In genomic region chr1:43293896-43294760, GRCh38 we compare ENCODE assay signal across 7 cellular contexts. TPM values are rescaled to one million over a fixed set of nuclear protein-coding genes. Genes with fewer than 3 reads are reported as not detected.
DNase-seq lines count a peak whose midpoint lies in the region; ATAC-seq and TF ChIP-seq lines count a peak whose summit lies in the region.
"Had no signal": no experiment of that assay in that cellular context is flagged by ENCODE, and none has a peak within 500 bp of the region (broad histone marks: within the 10 kb centered on the region; RNA-seq: fewer than 3 reads in every experiment).

No MANE protein-coding gene starts in this region.

- POLR2A ChIA-PET in CD4-positive, alpha-beta memory T cell (lab: Charles Lee; ENCODE audit: partially characterized antibody): interaction anchor here (1.2 kb wide), 1 partner anchor 70 kb away, joined by 3 read pairs; no protein-coding TSS in a partner anchor

- H3K27me3 Mint-ChIP-seq in CD4-positive, alpha-beta memory T cell: no peaks in the 10 kb centered on the region

- intact Hi-C loops in tibial artery (cut with DNase I; ENCODE audit: low total_unique reads): no loop called here
- intact Hi-C loops in CD4-positive, alpha-beta memory T cell (cut with micrococcal nuclease): no loop called here

- H3K27me3 ChIP-seq in RWPE2 (ENCODE audit: insufficient read depth, poor library complexity, severe bottlenecking) (no peaks in the 10 kb centered on the region), tibial artery (no peaks in the 10 kb centered on the region)
- no peaks in the 10 kb centered on the region for H3K27me3 ChIP-seq in CD4-positive, alpha-beta memory T cell (ENCODE audit: insufficient read depth, low read length)

- no peaks in the 10 kb centered on the region for H3K9me3 Mint-ChIP-seq in CD4-positive, alpha-beta memory T cell

- peak overlapping the region in 1 of 7 donors; percentile 59 for H3K27ac Mint-ChIP-seq in CD4-positive, alpha-beta memory T cell

- no peak overlapping the region for H3K27ac ChIP-seq in RWPE2 (ENCODE audit: poor library complexity, severe bottlenecking)
- H3K27ac ChIP-seq in tibial artery: peak overlapping the region in 1 of 2 donors; percentile 36
- H3K27ac ChIP-seq in CD4-positive, alpha-beta memory T cell (ENCODE audit: low read depth, low read length): no peak overlapping the region

- H3K36me3 ChIP-seq in RWPE2 (ENCODE audit: low read depth): no peaks in the 10 kb centered on the region
- H3K36me3 ChIP-seq in tibial artery: no peaks in the 10 kb centered on the region
- H3K36me3 ChIP-seq in CD4-positive, alpha-beta memory T cell (ENCODE audit: insufficient read depth, low read length): no peaks in the 10 kb centered on the region

- no peak for DNase-seq in RWPE2 (ENCODE audit: low spot score)
- peak; percentile 52 for DNase-seq in fibroblast of villous mesenchyme (ENCODE audit: low read depth)
- DNase-seq in superior temporal gyrus (ENCODE audit: extremely low spot score): peak; percentile 95
- DNase-seq in tibial artery: no peak
- DNase-seq in CD4-positive, alpha-beta memory T cell: no peak
- DNase-seq: stimulated activated naive CD8-positive, alpha-beta T cell treated with anti-CD3 and anti-CD28 coated beads, Interleukin-15, Interleukin-2, amounts not matched to agents 100 U/mL and 50 U/mL, for 24 hours had no signal

- H3K4me3 ChIP-seq in RWPE2 (ENCODE audit: severe bottlenecking) (no peak overlapping the region), fibroblast of villous mesenchyme (ENCODE audit: low read depth, low read length) (no peak overlapping the region), tibial artery (no peak overlapping the region)
- H3K4me3 ChIP-seq in CD4-positive, alpha-beta memory T cell (ENCODE audit: low read length in 2 of 2): no peak overlapping the region

- no peak overlapping the region for H3K4me3 Mint-ChIP-seq in CD4-positive, alpha-beta memory T cell

- CTCF ChIA-PET in CD4-positive, alpha-beta memory T cell (lab: Charles Lee; ENCODE audit: partially characterized antibody): interaction anchor here (1.0 to 1.7 kb wide), 3 partner anchors 67 to 120 kb away, joined by 3 to 5 read pairs (median 3); no protein-coding TSS in a partner anchor

- no peak for TF ChIP-seq CTCF in RWPE2 (IDR thresholded peaks at IDR 0.05; ENCODE audit: poor library complexity, severe bottlenecking)
- no peak for TF ChIP-seq CTCF in fibroblast of villous mesenchyme (IDR thresholded peaks at IDR 0.05; ENCODE audit: insufficient read depth, low read depth, low read length)
- no peak for TF ChIP-seq CTCF in tibial artery (IDR thresholded peaks at IDR 0.05)

- ATAC-seq in RWPE2 (ENCODE audit: low read depth) (peak; percentile 70), GM19463 (IDR thresholded peaks at IDR 0.05; ENCODE audit: unreplicated experiment) (no peak)
- ATAC-seq: stimulated activated naive CD8-positive, alpha-beta T cell treated with anti-CD3 and anti-CD28 coated beads, Interleukin-15, Interleukin-2, amounts not matched to agents 100 U/mL and 50 U/mL, for 24 hours had no signal

- H3K36me3 Mint-ChIP-seq in CD4-positive, alpha-beta memory T cell: no peaks in the 10 kb centered on the region

- H3K4me1 Mint-ChIP-seq in CD4-positive, alpha-beta memory T cell: peaks cover 10 to 17% (median 14%) of the 10 kb centered on the region in 4 donors

- H3K9me3 ChIP-seq in RWPE2 (ENCODE audit: severe bottlenecking) (no peaks in the 10 kb centered on the region), tibial artery (no peaks in the 10 kb centered on the region)
- H3K9me3 ChIP-seq in CD4-positive, alpha-beta memory T cell (ENCODE audit: control insufficient read depth in 1 of 2, low read length in 2 of 2): no peaks in the 10 kb centered on the region

- H3K4me1 ChIP-seq in RWPE2 (ENCODE audit: insufficient read depth, poor library complexity, severe bottlenecking): peaks cover 7% of the 10 kb centered on the region
- H3K4me1 ChIP-seq in tibial artery: peaks cover 0 to 28% (median 17%) of the 10 kb centered on the region in 4 donors
- H3K4me1 ChIP-seq in CD4-positive, alpha-beta memory T cell (ENCODE audit: insufficient read depth, low read length): peaks cover 15% of the 10 kb centered on the region

RNA-seq across cellular contexts. Expression of gene TIE1, which starts 6.7 kb away (rescaled TPM):
- under 0.01 TPM in 2 replicates for total RNA-seq in fibroblast of villous mesenchyme
- total RNA-seq in CD4-positive, alpha-beta memory T cell: not detected
- not detected for polyA plus RNA-seq in CD4-positive, alpha-beta memory T cell

RNA-seq across cellular contexts. Expression of gene C1orf210, which starts 8.7 kb away (rescaled TPM):
- total RNA-seq in fibroblast of villous mesenchyme: not detected in 2 replicates
- not detected for total RNA-seq in CD4-positive, alpha-beta memory T cell
- not detected for polyA plus RNA-seq in CD4-positive, alpha-beta memory T cell

RNA-seq across cellular contexts. Expression of gene TMEM125, which starts 24.3 kb away (rescaled TPM):
- total RNA-seq in fibroblast of villous mesenchyme: under 0.01 TPM in 1 of 2 replicates, not detected in the other
- total RNA-seq in CD4-positive, alpha-beta memory T cell: not detected
- not detected for polyA plus RNA-seq in CD4-positive, alpha-beta memory T cell

RNA-seq across cellular contexts. Expression of gene MPL, which starts 43.5 kb away (rescaled TPM):
- total RNA-seq in fibroblast of villous mesenchyme: not detected in 2 replicates
- not detected for total RNA-seq in CD4-positive, alpha-beta memory T cell
- not detected for polyA plus RNA-seq in CD4-positive, alpha-beta memory T cell

Comparison
In these comparisons a context has a peak if more than half of its experiments do, and no peak if none do; other contexts are left out.
1. DNase-seq: peak in fibroblast of villous mesenchyme (single experiment) and superior temporal gyrus (single experiment); none in RWPE2 (single experiment), tibial artery (0 of 2) and CD4-positive, alpha-beta memory T cell (0 of 5).